ENCODE assay signal across 20 cellular contexts in the genomic region with DNA sequence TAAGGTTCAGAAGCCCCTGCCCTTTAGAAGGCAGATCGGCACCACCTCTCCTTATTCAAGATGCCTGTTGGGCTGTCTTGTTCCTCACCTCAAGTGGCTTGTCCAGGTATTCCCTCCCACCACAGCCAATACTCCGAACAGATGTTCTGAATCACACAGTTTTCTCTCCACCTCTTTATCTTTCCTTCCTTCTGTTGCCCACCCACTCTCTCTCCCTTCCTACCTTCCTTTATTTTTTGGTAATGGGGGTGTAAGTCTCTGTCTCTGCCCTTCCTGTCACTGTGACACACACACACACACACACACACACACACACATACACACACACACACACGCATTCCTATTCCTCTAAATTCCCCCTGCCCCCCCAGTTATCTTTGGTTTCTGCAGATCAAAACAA. TPM values are rescaled to one million over a fixed set of nuclear protein-coding genes. Genes with fewer than 3 reads are reported as not detected.
A peak's percentile ranks its signal among the peaks of the same experiment; 100 is the strongest.
DNase-seq lines count a peak whose midpoint lies in the region; ATAC-seq, FAIRE-seq and TF ChIP-seq lines count a peak whose summit lies in the region.
"Had no signal": no experiment of that assay in that cellular context is flagged by ENCODE, and none has a peak within 500 bp of the region (broad histone marks: within the 10 kb centered on the region; RNA-seq: fewer than 3 reads in every experiment).

No MANE protein-coding gene starts in this region.

- H3K4me3 Mint-ChIP-seq in activated T-helper 1 cell treated with anti-CD3 and anti-CD28 coated beads, Interleukin-12 subunit alpha, Interleukin-12 subunit beta, Interleukin-2, Interleukin-4 antibody, amounts not matched to agents 30 ng/mL and 10 ng/mL and 1 ng/mL, durations not matched to agents 14 hours and 24 hours and 36 hours, result no peak overlapping the region
- H3K4me3 Mint-ChIP-seq: HFFc6 had no signal

- peak; percentile 22 for DNase-seq in cardiac septum (ENCODE audit: low spot score)
- no peak for DNase-seq in left ventricle myocardium superior
- DNase-seq in H7, result peak; percentile 20
- no peak for DNase-seq in keratinocyte (ENCODE audit: low read depth, low spot score)
- no peak for DNase-seq in substantia nigra (lab: John Stamatoyannopoulos, UW)
- no peak for DNase-seq in GM20000 (ENCODE audit: low spot score)
- DNase-seq in activated T-helper 1 cell treated with anti-CD3 and anti-CD28 coated beads, Interleukin-12 subunit alpha, Interleukin-12 subunit beta, Interleukin-2, Interleukin-4 antibody, amounts not matched to agents 30 ng/mL and 10 ng/mL and 1 ng/mL, durations not matched to agents 14 hours and 24 hours and 36 hours (ENCODE audit: low spot score), result no peak
- DNase-seq: CD4-positive, CD25-positive, alpha-beta regulatory T cell; DND-41; HFFc6; MM.1S; NCI-H1092 treated with DMSO at 0.1 percent for 48 hours; NCI-H1694; NCI-H69; SIG-M5 had no signal

- H3K4me3 ChIP-seq in H7 (ENCODE audit: insufficient read depth, low read depth, low read length), result no peak overlapping the region
- no peak overlapping the region for H3K4me3 ChIP-seq in keratinocyte (ENCODE audit: control insufficient read depth in 2 of 3, extremely low read depth in 1 of 3, insufficient read depth in 2 of 3, low read depth in 1 of 3, low read length in 3 of 3)
- H3K4me3 ChIP-seq: GM12878 had no signal

- H3K27ac ChIP-seq in keratinocyte (ENCODE audit: control insufficient read depth, insufficient read depth, low read length) (peak overlapping the region; percentile 51), substantia nigra (ENCODE audit: low read depth, low read length, poor library complexity, severe bottlenecking) (peak overlapping the region; percentile 98)

- ATAC-seq in left ventricle myocardium superior, result no peak
- ATAC-seq in GM21367 (IDR thresholded peaks at IDR 0.05; ENCODE audit: unreplicated experiment), result no peak
- ATAC-seq: GM12878 had no signal

- no peak overlapping the region for H3K4me2 ChIP-seq in keratinocyte (ENCODE audit: control insufficient read depth, extremely low read depth, insufficient read depth, low read depth, low read length)

- H3K9me3 ChIP-seq in keratinocyte (ENCODE audit: control insufficient read depth, low read depth, low read length), result no peaks in the 10 kb centered on the region

- no peak for FAIRE-seq in keratinocyte (lab: Jason Lieb, UNC)
- FAIRE-seq: G401.6, GM12878, GM18507, H1 had no signal

- peaks cover 5% of the 10 kb centered on the region for H3K36me3 Mint-ChIP-seq in activated T-helper 1 cell treated with anti-CD3 and anti-CD28 coated beads, Interleukin-12 subunit alpha, Interleukin-12 subunit beta, Interleukin-2, Interleukin-4 antibody, amounts not matched to agents 30 ng/mL and 10 ng/mL and 1 ng/mL, durations not matched to agents 14 hours and 24 hours and 36 hours (ENCODE audit: low read depth)

- peaks cover 9% of the 10 kb centered on the region for H3K4me1 ChIP-seq in keratinocyte (ENCODE audit: control insufficient read depth, extremely low read depth, insufficient read depth, low read length)

- no peak overlapping the region for H2AFZ ChIP-seq in keratinocyte (ENCODE audit: control insufficient read depth, low read length)

- intact Hi-C loops in cardiac septum (cut with DNase I), result loop anchor here (10.0 kb wide), 1 partner anchor 96 kb away; no protein-coding TSS in a partner anchor
- intact Hi-C loops in left ventricle myocardium superior (cut with micrococcal nuclease), result no loop called here
- intact Hi-C loops in activated T-helper 1 cell treated with anti-CD3 and anti-CD28 coated beads, Interleukin-12 subunit alpha, Interleukin-12 subunit beta, Interleukin-2, Interleukin-4 antibody, amounts not matched to agents 30 ng/mL and 10 ng/mL and 1 ng/mL, durations not matched to agents 14 hours and 24 hours and 36 hours (cut with micrococcal nuclease), result no loop called here

- H3K9ac ChIP-seq in keratinocyte (ENCODE audit: control insufficient read depth, extremely low read depth, insufficient read depth, low read length), result no peak overlapping the region

- no peaks in the 10 kb centered on the region; the same call in 1 of the 2 replicates for H3K36me3 ChIP-seq in H7 (replicated peaks; ENCODE audit: control insufficient read depth, insufficient read depth, low read length)
- peaks cover 2 to 3% of the 10 kb centered on the region in 2 experiments for H3K36me3 ChIP-seq in keratinocyte (ENCODE audit: control insufficient read depth in 2 of 2, extremely low read depth in 1 of 2, insufficient read depth in 2 of 2, low read length in 2 of 2)

- H3K79me2 ChIP-seq in keratinocyte (ENCODE audit: control insufficient read depth, insufficient read depth, low read length), result no peaks in the 10 kb centered on the region

- peaks cover 3% of the 10 kb centered on the region for H4K20me1 ChIP-seq in keratinocyte (ENCODE audit: control insufficient read depth, extremely low read depth, insufficient read depth, low read length)

- no peaks in the 10 kb centered on the region for H3K9me1 ChIP-seq in keratinocyte (ENCODE audit: control insufficient read depth, extremely low read depth, insufficient read depth, low read length)

- H3K27ac Mint-ChIP-seq in activated T-helper 1 cell treated with anti-CD3 and anti-CD28 coated beads, Interleukin-12 subunit alpha, Interleukin-12 subunit beta, Interleukin-2, Interleukin-4 antibody, amounts not matched to agents 30 ng/mL and 10 ng/mL and 1 ng/mL, durations not matched to agents 14 hours and 24 hours and 36 hours, result no peak overlapping the region
- H3K27ac Mint-ChIP-seq: HFFc6 had no signal

- no peak for TF ChIP-seq CTCF in keratinocyte (optimal IDR thresholded peaks at IDR 0.05 in 1 of 3, IDR thresholded peaks at IDR 0.05 in 1 of 3, conservative IDR thresholded peaks at IDR 0.05 in 1 of 3; ENCODE audit: extremely low read depth in 1 of 3, insufficient read depth in 2 of 3, low read length in 3 of 3)
- TF ChIP-seq CTCF in GM20000 (IDR thresholded peaks at IDR 0.05; ENCODE audit: extremely low read depth, missing control alignments), result no peak

- H3K27me3 Mint-ChIP-seq in activated T-helper 1 cell treated with anti-CD3 and anti-CD28 coated beads, Interleukin-12 subunit alpha, Interleukin-12 subunit beta, Interleukin-2, Interleukin-4 antibody, amounts not matched to agents 30 ng/mL and 10 ng/mL and 1 ng/mL, durations not matched to agents 14 hours and 24 hours and 36 hours (ENCODE audit: insufficient read depth), result peaks cover 17% of the 10 kb centered on the region

- peaks cover 11% of the 10 kb centered on the region for H3K4me1 Mint-ChIP-seq in activated T-helper 1 cell treated with anti-CD3 and anti-CD28 coated beads, Interleukin-12 subunit alpha, Interleukin-12 subunit beta, Interleukin-2, Interleukin-4 antibody, amounts not matched to agents 30 ng/mL and 10 ng/mL and 1 ng/mL, durations not matched to agents 14 hours and 24 hours and 36 hours (ENCODE audit: low read depth)

- H3K27me3 ChIP-seq in H7 (ENCODE audit: control insufficient read depth, insufficient read depth, low read length) (peaks cover 20% of the 10 kb centered on the region), keratinocyte (ENCODE audit: control insufficient read depth, extremely low read depth, insufficient read depth, low read length) (peaks cover 13% of the 10 kb centered on the region)

- H3K9me3 Mint-ChIP-seq in activated T-helper 1 cell treated with anti-CD3 and anti-CD28 coated beads, Interleukin-12 subunit alpha, Interleukin-12 subunit beta, Interleukin-2, Interleukin-4 antibody, amounts not matched to agents 30 ng/mL and 10 ng/mL and 1 ng/mL, durations not matched to agents 14 hours and 24 hours and 36 hours, result no peaks in the 10 kb centered on the region
- H3K9me3 Mint-ChIP-seq: CD4-positive, CD25-positive, alpha-beta regulatory T cell; HFFc6 had no signal

- dilution Hi-C loops in keratinocyte (cut with MboI; ENCODE audit: extremely low pct_ligation_motif_present, low sequenced_read_pairs), result no loop called here

RNA-seq across cellular contexts. Expression of a gene that starts 8.4 kb away (rescaled TPM):
- 1.1 TPM for total RNA-seq in cardiac septum
- 1.1 TPM for total RNA-seq in left ventricle myocardium superior
- 0.30 and 0.45 TPM in 2 replicates for total RNA-seq in H7 (2014; rRNA removed; shearing (Covaris generic))
- polyA plus RNA-seq in keratinocyte, result 0.02 to 0.28 TPM (median 0.13 TPM) in 3 replicates
- polyA plus RNA-seq in keratinocyte (2011; ENCODE audit: low read depth), result not detected
- polyA plus RNA-seq in keratinocyte (2011; cell fraction: cytosol; rRNA removed), result 0.06 and 0.07 TPM in 2 replicates
- polyA plus RNA-seq in keratinocyte (2011; cell fraction: nucleus; rRNA removed), result 0.19 and 0.23 TPM in 2 replicates
- polyA plus RNA-seq in keratinocyte (2012; ENCODE audit: low replicate concordance), result 0.87 and 2.4 TPM in 2 replicates
- polyA minus RNA-seq in keratinocyte, result 0.10 TPM in 1 of 3 replicates, not detected in the others
- not detected for polyA minus RNA-seq in keratinocyte (2011; cell fraction: cytosol; rRNA and poly(A)+ RNA removed)
- 0.23 TPM in 1 of 2 replicates, not detected in the other for polyA minus RNA-seq in keratinocyte (2011; cell fraction: nucleus; rRNA and poly(A)+ RNA removed)
- total RNA-seq in activated T-helper 1 cell treated with anti-CD3 and anti-CD28 coated beads, Interleukin-12 subunit alpha, Interleukin-12 subunit beta, Interleukin-2, Interleukin-4 antibody, amounts not matched to agents 30 ng/mL and 10 ng/mL and 1 ng/mL, durations not matched to agents 14 hours and 24 hours and 36 hours, result 0.29 TPM in 1 of 2 replicates, not detected in the other

RNA-seq across cellular contexts. Expression of a gene that starts 8.8 kb away (rescaled TPM):
- 3,174 TPM for total RNA-seq in cardiac septum
- 2,305 TPM for total RNA-seq in left ventricle myocardium superior
- total RNA-seq in H7 (2014; rRNA removed; shearing (Covaris generic)), result 443 and 463 TPM in 2 replicates
- polyA plus RNA-seq in keratinocyte, result 1,058 to 1,956 TPM (median 1,726 TPM) in 3 replicates
- polyA plus RNA-seq in keratinocyte (2011; ENCODE audit: low read depth), result 5,183 TPM
- 5,489 and 7,583 TPM in 2 replicates for polyA plus RNA-seq in keratinocyte (2011; cell fraction: cytosol; rRNA removed)
- polyA plus RNA-seq in keratinocyte (2011; cell fraction: nucleus; rRNA removed), result 797 and 1,049 TPM in 2 replicates
- 2,908 and 8,623 TPM in 2 replicates for polyA plus RNA-seq in keratinocyte (2012; ENCODE audit: low replicate concordance)
- 1,021 to 1,963 TPM (median 1,204 TPM) in 3 replicates for polyA minus RNA-seq in keratinocyte
- 2,586 TPM for polyA minus RNA-seq in keratinocyte (2011; cell fraction: cytosol; rRNA and poly(A)+ RNA removed)
- 293 and 451 TPM in 2 replicates for polyA minus RNA-seq in keratinocyte (2011; cell fraction: nucleus; rRNA and poly(A)+ RNA removed)
- total RNA-seq in activated T-helper 1 cell treated with anti-CD3 and anti-CD28 coated beads, Interleukin-12 subunit alpha, Interleukin-12 subunit beta, Interleukin-2, Interleukin-4 antibody, amounts not matched to agents 30 ng/mL and 10 ng/mL and 1 ng/mL, durations not matched to agents 14 hours and 24 hours and 36 hours, result 566 and 580 TPM in 2 replicates

RNA-seq across cellular contexts. Expression of a gene that starts 41.2 kb away (rescaled TPM):
- total RNA-seq in cardiac septum (9.4 TPM), left ventricle myocardium superior (11.1 TPM)
- 5.8 and 7.2 TPM in 2 replicates for total RNA-seq in H7 (2014; rRNA removed; shearing (Covaris generic))
- polyA plus RNA-seq in keratinocyte, result 0.31 to 0.66 TPM (median 0.32 TPM) in 3 replicates
- polyA plus RNA-seq in keratinocyte (2011; ENCODE audit: low read depth), result 0.81 TPM
- polyA plus RNA-seq in keratinocyte (2011; cell fraction: cytosol; rRNA removed), result 0.35 and 1.0 TPM in 2 replicates
- polyA plus RNA-seq in keratinocyte (2011; cell fraction: nucleus; rRNA removed), result 0.50 and 0.92 TPM in 2 replicates
- polyA plus RNA-seq in keratinocyte (2012; ENCODE audit: low replicate concordance), result 0.52 and 0.79 TPM in 2 replicates
- 0.10 to 0.30 TPM (median 0.13 TPM) in 3 replicates for polyA minus RNA-seq in keratinocyte
- 1.2 TPM for polyA minus RNA-seq in keratinocyte (2011; cell fraction: cytosol; rRNA and poly(A)+ RNA removed)
- 0.21 and 0.70 TPM in 2 replicates for polyA minus RNA-seq in keratinocyte (2011; cell fraction: nucleus; rRNA and poly(A)+ RNA removed)
- total RNA-seq in activated T-helper 1 cell treated with anti-CD3 and anti-CD28 coated beads, Interleukin-12 subunit alpha, Interleukin-12 subunit beta, Interleukin-2, Interleukin-4 antibody, amounts not matched to agents 30 ng/mL and 10 ng/mL and 1 ng/mL, durations not matched to agents 14 hours and 24 hours and 36 hours, result 0.23 and 0.24 TPM in 2 replicates
- total RNA-seq: CD4-positive, CD25-positive, alpha-beta regulatory T cell; GM12878 had no signal
- polyA plus RNA-seq: CD4-positive, CD25-positive, alpha-beta regulatory T cell had no signal

Comparison
In these comparisons a context has a peak if more than half of its experiments do, and no peak if none do; other contexts are left out.
1. DNase-seq: peak in cardiac septum (single experiment) and H7 (single experiment); none in left ventricle myocardium superior (single experiment), keratinocyte (single experiment), substantia nigra (0 of 49), GM20000 (single experiment) and activated T-helper 1 cell treated with anti-CD3 and anti-CD28 coated beads, Interleukin-12 subunit alpha, Interleukin-12 subunit beta, Interleukin-2, Interleukin-4 antibody, amounts not matched to agents 30 ng/mL and 10 ng/mL and 1 ng/mL, durations not matched to agents 14 hours and 24 hours and 36 hours (single experiment).